13 cellular contexts compared by ENCODE assay signal in genomic region chr10:7444576-7445226, GRCh38. TPM values are rescaled to one million over a fixed set of nuclear protein-coding genes. Genes with fewer than 3 reads are reported as not detected.
DNase-seq lines count a peak whose midpoint lies in the region; ATAC-seq and TF ChIP-seq lines count a peak whose summit lies in the region.
"Had no signal": no experiment of that assay in that cellular context is flagged by ENCODE, and none has a peak within 500 bp of the region (broad histone marks: within the 10 kb centered on the region; RNA-seq: fewer than 3 reads in every experiment).

No MANE protein-coding gene starts in this region.

- POLR2A ChIA-PET in CD8-positive, alpha-beta memory T cell (lab: Charles Lee) = no interaction called here

- H3K4me3 ChIP-seq in neuronal stem cell (ENCODE audit: low read length in 2 of 2) = no peak overlapping the region
- H3K4me3 ChIP-seq in CD8-positive, alpha-beta memory T cell (ENCODE audit: low read length) = no peak overlapping the region
- H3K4me3 ChIP-seq: HAP-1 had no signal

- H3K18ac ChIP-seq in neuronal stem cell (ENCODE audit: low read length) = peak overlapping the region; percentile 5

- no CpG with 5 or more reads among the region's 19 CpGs for WGBS in neuronal stem cell (ENCODE audit: extremely low coverage in 2 of 2, insufficient read length in 2 of 2, insufficient replicate concordance in 1 of 2), 2 donors

- no peak overlapping the region for H3K23ac ChIP-seq in neuronal stem cell (ENCODE audit: low read depth, low read length, poor library complexity)

- ATAC-seq in HG03097 (IDR thresholded peaks at IDR 0.05; ENCODE audit: low FRiP score, unreplicated experiment) = peak; percentile 37
- no peak for ATAC-seq in activated naive CD4-positive, alpha-beta T cell treated with anti-CD3 and anti-CD28 coated beads, Interleukin-2, amount 50 U/mL, for 72 hours

- H3K9ac ChIP-seq in neuronal stem cell (ENCODE audit: low read depth, low read length, poor library complexity) = no peak overlapping the region

- H3K4ac ChIP-seq in neuronal stem cell (ENCODE audit: low read length) = no peak overlapping the region

- no peak overlapping the region for H4K8ac ChIP-seq in neuronal stem cell (ENCODE audit: low read depth, low read length)

- peak overlapping the region; percentile 60 to 84 (median 66) for H3K4me3 Mint-ChIP-seq in brain
- H3K4me3 Mint-ChIP-seq in CD8-positive, alpha-beta memory T cell = no peak overlapping the region
- H3K4me3 Mint-ChIP-seq: nephron had no signal

- peaks cover 11 to 22% (median 18%) of the 10 kb centered on the region in 5 experiments for H3K9me3 Mint-ChIP-seq in brain
- peaks cover 12 to 19% (median 14%) of the 10 kb centered on the region in 5 donors for H3K9me3 Mint-ChIP-seq in CD8-positive, alpha-beta memory T cell
- peaks cover 3 to 11% of the 10 kb centered on the region in 2 donors for H3K9me3 Mint-ChIP-seq in activated naive CD4-positive, alpha-beta T cell treated with anti-CD3 and anti-CD28 coated beads, Interleukin-2, amount 50 U/mL, for 72 hours

- H3K4me2 ChIP-seq in neuronal stem cell (ENCODE audit: insufficient read depth, low read length, poor library complexity, severe bottlenecking) = no peak overlapping the region

- CTCF ChIA-PET in CD8-positive, alpha-beta memory T cell (lab: Charles Lee) = no interaction called here

- H3K79me1 ChIP-seq in neuronal stem cell (ENCODE audit: low read depth, low read length) = no peaks in the 10 kb centered on the region

- no peak overlapping the region for H2AK5ac ChIP-seq in neuronal stem cell (ENCODE audit: low read depth, low read length)

- peak overlapping the region; percentile 62 to 97 (median 81) for H3K27ac Mint-ChIP-seq in brain
- no peak overlapping the region for H3K27ac Mint-ChIP-seq in CD8-positive, alpha-beta memory T cell
- no peak overlapping the region for H3K27ac Mint-ChIP-seq in activated naive CD4-positive, alpha-beta T cell treated with anti-CD3 and anti-CD28 coated beads, Interleukin-2, amount 50 U/mL, for 72 hours
- H3K27ac Mint-ChIP-seq: nephron had no signal

- peak; percentile 27 for DNase-seq in GDM1 (lab: John Stamatoyannopoulos, UW)
- DNase-seq in neuronal stem cell (ENCODE audit: low spot score) = no peak
- DNase-seq in CD8-positive, alpha-beta memory T cell = no peak
- no peak for DNase-seq in activated naive CD4-positive, alpha-beta T cell treated with anti-CD3 and anti-CD28 coated beads, Interleukin-2, amount 50 U/mL, for 72 hours (ENCODE audit: low spot score in 2 of 2)
- no peak for DNase-seq in activated effector memory CD4-positive, alpha-beta T cell treated with anti-CD3 and anti-CD28 coated beads, Interleukin-2, amount 50 U/mL, for 16 hours
- DNase-seq in kidney tubule cell (ENCODE audit: low spot score) = no peak
- DNase-seq: NCI-H2081 treated with DMSO at 0.1 percent for 48 hours; SIG-M5; stimulated activated CD4-positive, alpha-beta T cell treated with anti-CD3 and anti-CD28 coated beads, Interleukin-1b, Interleukin-23, amount 100 ng/mL, for 48 hours had no signal

- peaks cover 6 to 9% of the 10 kb centered on the region in 2 donors for H3K9me3 ChIP-seq in neuronal stem cell (replicated peaks in 1 of 2; ENCODE audit: control insufficient read depth in 2 of 2, insufficient read depth in 1 of 2, low read depth in 1 of 2, low read length in 2 of 2)
- H3K9me3 ChIP-seq in CD8-positive, alpha-beta memory T cell (ENCODE audit: low read length) = peaks cover 7% of the 10 kb centered on the region
- H3K9me3 ChIP-seq: HAP-1 had no signal

- no peak overlapping the region for H3K14ac ChIP-seq in neuronal stem cell (ENCODE audit: low read length)

- no peak overlapping the region for H2BK15ac ChIP-seq in neuronal stem cell (ENCODE audit: low read length)

- H3K36me3 Mint-ChIP-seq in brain = peaks cover 3% of the 10 kb centered on the region
- peaks cover 0 to 18% (median 0%) of the 10 kb centered on the region in 3 donors for H3K36me3 Mint-ChIP-seq in CD8-positive, alpha-beta memory T cell
- H3K36me3 Mint-ChIP-seq in activated naive CD4-positive, alpha-beta T cell treated with anti-CD3 and anti-CD28 coated beads, Interleukin-2, amount 50 U/mL, for 72 hours = peaks cover 0 to 9% of the 10 kb centered on the region in 2 donors

- peaks cover 44% of the 10 kb centered on the region for H3K4me1 Mint-ChIP-seq in brain
- H3K4me1 Mint-ChIP-seq in CD8-positive, alpha-beta memory T cell = peaks cover 3 to 11% (median 8%) of the 10 kb centered on the region in 3 donors

- H2BK120ac ChIP-seq in neuronal stem cell (ENCODE audit: low read depth, low read length) = no peak overlapping the region

- no peaks in the 10 kb centered on the region for H3K27me3 ChIP-seq in neuronal stem cell (ENCODE audit: control insufficient read depth in 3 of 3, insufficient read depth in 3 of 3, low read depth in 1 of 3, low read length in 3 of 3)
- H3K27me3 ChIP-seq in CD8-positive, alpha-beta memory T cell (ENCODE audit: insufficient read depth, low read length, poor library complexity, severe bottlenecking) = no peaks in the 10 kb centered on the region

- H3K36me3 ChIP-seq in neuronal stem cell (replicated peaks in 1 of 2; ENCODE audit: control insufficient read depth in 2 of 2, insufficient read depth in 2 of 2, low read length in 2 of 2) = no peaks in the 10 kb centered on the region
- no peaks in the 10 kb centered on the region for H3K36me3 ChIP-seq in CD8-positive, alpha-beta memory T cell (ENCODE audit: insufficient read depth, low read length)
- H3K36me3 ChIP-seq: HAP-1 had no signal

- TF ChIP-seq CTCF in brain (conservative IDR thresholded peaks at IDR 0.05) = no peak

- H3K4me1 ChIP-seq in neuronal stem cell (ENCODE audit: control insufficient read depth in 2 of 2, insufficient read depth in 1 of 2, low read depth in 1 of 2, low read length in 2 of 2) = peaks cover 0 to 6% of the 10 kb centered on the region in 2 donors
- H3K4me1 ChIP-seq in CD8-positive, alpha-beta memory T cell (ENCODE audit: insufficient read depth, low read length) = no peaks in the 10 kb centered on the region
- H3K4me1 ChIP-seq: HAP-1 had no signal

- peaks cover 10% of the 10 kb centered on the region for H3K27me3 Mint-ChIP-seq in brain
- H3K27me3 Mint-ChIP-seq in CD8-positive, alpha-beta memory T cell = no peaks in the 10 kb centered on the region

- no peak overlapping the region for H2BK12ac ChIP-seq in neuronal stem cell (ENCODE audit: low read length)

- H3K27ac ChIP-seq in neuronal stem cell (replicated peaks; ENCODE audit: low read length) = no peak overlapping the region
- H3K27ac ChIP-seq in CD8-positive, alpha-beta memory T cell (ENCODE audit: low read depth, low read length) = no peak overlapping the region

- H4K91ac ChIP-seq in neuronal stem cell (ENCODE audit: low read depth, low read length, poor library complexity) = no peak overlapping the region

- H2AFZ ChIP-seq in neuronal stem cell (ENCODE audit: low read length) = peak overlapping the region; percentile 58

- H2BK5ac ChIP-seq in neuronal stem cell (ENCODE audit: low read length) = no peak overlapping the region

RNA-seq across cellular contexts. Expression of gene SFMBT2, which starts 33.9 kb away (rescaled TPM):
- polyA plus RNA-seq in brain (ENCODE audit: insufficient read depth, low read depth, low replicate concordance) = 2.3 TPM
- 1.8 TPM for polyA plus RNA-seq in neuronal stem cell (2013, experiment 1 of 2)
- 1.7 TPM for polyA plus RNA-seq in neuronal stem cell (2013, experiment 2 of 2)
- 10 to 100 TPM; 17.4 to 18.3 TPM for total RNA-seq in CD8-positive, alpha-beta memory T cell
- 4.9 TPM for polyA plus RNA-seq in CD8-positive, alpha-beta memory T cell
- total RNA-seq in activated naive CD4-positive, alpha-beta T cell treated with anti-CD3 and anti-CD28 coated beads, Interleukin-2, amount 50 U/mL, for 72 hours = 10 to 100 TPM; 25.6 to 32.1 TPM

Comparison
In these comparisons a context has a peak if more than half of its experiments do, and no peak if none do; other contexts are left out.
1. H3K27ac Mint-ChIP-seq: peak in brain (5 of 5); none in CD8-positive, alpha-beta memory T cell (0 of 8) and activated naive CD4-positive, alpha-beta T cell treated with anti-CD3 and anti-CD28 coated beads, Interleukin-2, amount 50 U/mL, for 72 hours (0 of 2).
2. H3K4me3 Mint-ChIP-seq: peak in brain (5 of 5); none in CD8-positive, alpha-beta memory T cell (0 of 7).